ENCODE assay signal across 20 cellular contexts in the genomic region with DNA sequence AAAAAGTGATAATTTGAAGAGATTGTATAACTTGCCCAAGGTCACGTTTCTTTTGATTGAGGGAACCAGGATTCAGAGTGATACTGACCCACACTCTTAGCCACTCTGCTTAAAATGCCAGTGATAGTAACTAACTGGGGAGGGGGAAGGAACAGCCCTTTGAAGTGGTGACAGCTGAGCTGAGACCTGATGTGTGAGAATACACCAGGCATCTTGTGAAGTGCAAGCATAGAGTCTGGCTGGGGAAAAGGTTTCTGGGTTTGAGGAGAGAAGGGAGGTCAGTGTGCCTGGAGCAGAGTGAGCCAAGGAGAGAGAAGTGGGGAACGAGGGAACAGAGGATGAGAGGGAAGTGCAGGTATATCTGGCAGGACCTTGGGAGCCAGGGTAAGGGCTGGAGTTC. TPM values are rescaled to one million over a fixed set of nuclear protein-coding genes. Genes with fewer than 3 reads are reported as not detected.
DNase-seq lines count a peak whose midpoint lies in the region; ATAC-seq and TF ChIP-seq lines count a peak whose summit lies in the region.
"Had no signal": no experiment of that assay in that cellular context is flagged by ENCODE, and none has a peak within 500 bp of the region (broad histone marks: within the 10 kb centered on the region; RNA-seq: fewer than 3 reads in every experiment).

No MANE protein-coding gene starts in this region.

- H3K27ac ChIP-seq in osteoblast (ENCODE audit: low read depth, low read length), result no peak overlapping the region
- H3K27ac ChIP-seq: dorsolateral prefrontal cortex, esophagus squamous epithelium, stomach had no signal

- TF ChIP-seq CTCF in endothelial cell (IDR thresholded peaks at IDR 0.05; ENCODE audit: unreplicated experiment) (no peak), osteoblast (IDR thresholded peaks at IDR 0.05; ENCODE audit: extremely low read depth, low read depth, low read length) (no peak)

- peaks cover 30% of the 10 kb centered on the region for H3K36me3 Mint-ChIP-seq in activated CD4-positive, alpha-beta T cell treated with anti-CD3 and anti-CD28 coated beads, Interleukin-2, amount 10 ng/mL, durations not matched to agents 7 days and 5 days (ENCODE audit: low read depth)
- H3K36me3 Mint-ChIP-seq in T-cell (peaks cover 17% of the 10 kb centered on the region), endothelial cell (ENCODE audit: low read depth, unreplicated experiment) (peaks cover 17% of the 10 kb centered on the region)

- H3K9me3 ChIP-seq in osteoblast (ENCODE audit: low read depth, low read length), result no peaks in the 10 kb centered on the region
- H3K9me3 ChIP-seq: esophagus squamous epithelium, stomach had no signal

- H3K27me3 Mint-ChIP-seq in activated CD4-positive, alpha-beta T cell treated with anti-CD3 and anti-CD28 coated beads, Interleukin-2, amount 10 ng/mL, durations not matched to agents 7 days and 5 days, result no peaks in the 10 kb centered on the region
- H3K27me3 Mint-ChIP-seq in T-cell (no peaks in the 10 kb centered on the region), endothelial cell (ENCODE audit: unreplicated experiment) (peaks cover 2% of the 10 kb centered on the region)

- H3K27me3 ChIP-seq in osteoblast (ENCODE audit: insufficient read depth, low read length), result no peaks in the 10 kb centered on the region
- H3K27me3 ChIP-seq: dorsolateral prefrontal cortex, esophagus squamous epithelium, stomach had no signal

- peaks cover 25% of the 10 kb centered on the region for H4K20me1 ChIP-seq in osteoblast (ENCODE audit: insufficient read depth, low read length)

- H3K4me3 ChIP-seq in osteoblast (ENCODE audit: insufficient read depth, low read length), result no peak overlapping the region
- H3K4me3 ChIP-seq: dorsolateral prefrontal cortex, esophagus squamous epithelium, lung, stomach had no signal

- H3K9me3 Mint-ChIP-seq in activated CD4-positive, alpha-beta T cell treated with anti-CD3 and anti-CD28 coated beads, Interleukin-2, amount 10 ng/mL, durations not matched to agents 7 days and 5 days, result no peaks in the 10 kb centered on the region
- H3K9me3 Mint-ChIP-seq in T-cell (no peaks in the 10 kb centered on the region), endothelial cell (ENCODE audit: unreplicated experiment) (no peaks in the 10 kb centered on the region)
- H3K9me3 Mint-ChIP-seq: nephron had no signal

- ATAC-seq in T-cell (replicated peaks in 1 of 4) (peak in 1 of 4 experiments; percentile 23), HG03565 (IDR thresholded peaks at IDR 0.05; ENCODE audit: unreplicated experiment) (no peak)

- H3K4me2 ChIP-seq in osteoblast (ENCODE audit: insufficient read depth, low read length), result no peak overlapping the region

- peak overlapping the region; percentile 48 for H3K27ac Mint-ChIP-seq in activated CD4-positive, alpha-beta T cell treated with anti-CD3 and anti-CD28 coated beads, Interleukin-2, amount 10 ng/mL, durations not matched to agents 7 days and 5 days
- peak overlapping the region; percentile 59 to 67 for H3K27ac Mint-ChIP-seq in T-cell
- peak overlapping the region; percentile 77 for H3K27ac Mint-ChIP-seq in endothelial cell (ENCODE audit: unreplicated experiment)
- H3K27ac Mint-ChIP-seq: nephron had no signal

- CTCF ChIA-PET in activated CD4-positive, alpha-beta T cell treated with anti-CD3 and anti-CD28 coated beads, Interleukin-2, amount 10 ng/mL, durations not matched to agents 7 days and 5 days (lab: Charles Lee), result interaction anchor here (0.7 kb wide), 1 partner anchor 10 kb away, joined by 3 read pairs; no protein-coding TSS in a partner anchor
- CTCF ChIA-PET in T-cell (lab: Charles Lee), result no interaction called here

- peaks cover 69% of the 10 kb centered on the region for H3K4me1 Mint-ChIP-seq in activated CD4-positive, alpha-beta T cell treated with anti-CD3 and anti-CD28 coated beads, Interleukin-2, amount 10 ng/mL, durations not matched to agents 7 days and 5 days
- H3K4me1 Mint-ChIP-seq in T-cell (peaks cover 78 to 79% (median 79%) of the 10 kb centered on the region in 3 donors), endothelial cell (ENCODE audit: unreplicated experiment) (peaks cover 17% of the 10 kb centered on the region)

- H3K79me2 ChIP-seq in osteoblast (ENCODE audit: insufficient read depth, low read length), result peaks cover 82% of the 10 kb centered on the region

- POLR2A ChIA-PET in activated CD4-positive, alpha-beta T cell treated with anti-CD3 and anti-CD28 coated beads, Interleukin-2, amount 10 ng/mL, durations not matched to agents 7 days and 5 days (lab: Charles Lee), result no interaction called here
- POLR2A ChIA-PET in T-cell (lab: Charles Lee), result interaction anchor here in 1 of 2 donors (0.5 kb wide), 1 partner anchor 1526 kb away, joined by 3 read pairs; no protein-coding TSS in a partner anchor

- H3K4me1 ChIP-seq in osteoblast (ENCODE audit: insufficient read depth, low read length), result peaks cover 20% of the 10 kb centered on the region

- peaks cover 3% of the 10 kb centered on the region for H3K36me3 ChIP-seq in osteoblast (ENCODE audit: insufficient read depth, low read length)

- no peak overlapping the region for H3K4me3 Mint-ChIP-seq in activated CD4-positive, alpha-beta T cell treated with anti-CD3 and anti-CD28 coated beads, Interleukin-2, amount 10 ng/mL, durations not matched to agents 7 days and 5 days
- H3K4me3 Mint-ChIP-seq in T-cell (peak overlapping the region in 1 of 3 donors; percentile 6), endothelial cell (ENCODE audit: unreplicated experiment) (no peak overlapping the region)
- H3K4me3 Mint-ChIP-seq: nephron had no signal

- H2AFZ ChIP-seq in osteoblast (ENCODE audit: low read length), result no peak overlapping the region

- DNase-seq in activated CD4-positive, alpha-beta T cell treated with anti-CD3 and anti-CD28 coated beads, Interleukin-2, amount 10 ng/mL, durations not matched to agents 7 days and 5 days, result no peak
- DNase-seq in activated CD4-positive, alpha-beta T cell treated with anti-CD3 and anti-CD28 coated beads, Interleukin-2, amount 50 U/mL, for 48 hours, result no peak
- no peak for DNase-seq in T-cell
- DNase-seq in endothelial cell (ENCODE audit: low spot score), result no peak
- peak; percentile 62 for DNase-seq in osteoblast (ENCODE audit: insufficient read length, low spot score, missing footprints)
- DNase-seq in amniotic stem cell (lab: John Stamatoyannopoulos, UW), result no peak
- no peak for DNase-seq in DMS53 treated with DMSO at 0.1 percent for 48 hours (lab: John Stamatoyannopoulos, UW; ENCODE audit: unreplicated experiment)
- DNase-seq: activated effector memory CD4-positive, alpha-beta T cell treated with anti-CD3 and anti-CD28 coated beads, Interleukin-2, amount 50 U/mL, for 16 hours; C1 segment of cervical spinal cord; dorsolateral prefrontal cortex; esophagus squamous epithelium; NCI-H1417; NCI-H2171 treated with DMSO at 0.1 percent for 48 hours; NCI-H774; stomach had no signal

RNA-seq across cellular contexts. Expression of a gene that starts 35.4 kb away (rescaled TPM):
- total RNA-seq in activated CD4-positive, alpha-beta T cell treated with anti-CD3 and anti-CD28 coated beads, Interleukin-2, amount 10 ng/mL, durations not matched to agents 7 days and 5 days, result not detected
- total RNA-seq in T-cell, result 1 to 10 TPM in 1 of 5 donors, not detected in 4; 5.7 TPM
- not detected for total RNA-seq in endothelial cell (ENCODE audit: unreplicated experiment)
- total RNA-seq in osteoblast, result not detected in 2 replicates
- total RNA-seq: esophagus squamous epithelium, LHCN-M2, lung, stomach, urinary bladder had no signal
